ENCODE assay signal across 1 cellular context in the genomic region with DNA sequence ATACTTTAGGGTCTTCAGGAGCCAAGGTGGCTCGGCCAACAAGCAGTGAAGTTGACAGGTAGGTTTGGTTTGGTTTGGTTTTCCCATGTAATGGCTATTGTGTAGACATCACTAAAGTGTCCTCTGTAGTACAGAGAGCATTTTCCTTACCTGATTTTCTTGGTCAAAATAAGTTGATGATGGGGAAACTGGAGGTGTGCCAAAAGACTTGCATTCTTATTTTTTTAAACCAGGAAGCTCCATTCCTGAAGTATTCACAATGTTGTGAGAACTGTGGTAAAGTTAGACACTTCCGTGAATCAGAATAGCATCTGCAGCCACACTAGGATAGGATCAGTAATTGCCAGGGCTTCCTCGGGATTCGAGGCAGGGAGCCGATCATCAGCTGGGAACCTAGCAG.
TF ChIP-seq lines count a peak whose summit lies in the region.

No MANE protein-coding gene starts in this region.

TF ChIP-seq in HepG2, 621 proteins besides CTCF, POLR2A, EP300 and RAD21:
- no peak for TF ChIP-seq TSC22D2 (CRISPR knock-in tag; IDR thresholded peaks at IDR 0.05; ENCODE audit: borderline replicate concordance)
- TF ChIP-seq, protein P1, sequence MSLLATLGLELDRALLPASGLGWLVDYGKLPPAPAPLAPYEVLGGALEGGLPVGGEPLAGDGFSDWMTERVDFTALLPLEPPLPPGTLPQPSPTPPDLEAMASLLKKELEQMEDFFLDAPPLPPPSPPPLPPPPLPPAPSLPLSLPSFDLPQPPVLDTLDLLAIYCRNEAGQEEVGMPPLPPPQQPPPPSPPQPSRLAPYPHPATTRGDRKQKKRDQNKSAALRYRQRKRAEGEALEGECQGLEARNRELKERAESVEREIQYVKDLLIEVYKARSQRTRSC (CRISPR knock-in tag; IDR thresholded peaks at IDR 0.05; ENCODE audit: low read depth), result no peak
- TF ChIP-seq SRSF1 (optimal IDR thresholded peaks at IDR 0.05; ENCODE audit: low read depth, low read length), result no peak
- TF ChIP-seq NCOR1 (IDR thresholded peaks at IDR 0.05; ENCODE audit: borderline replicate concordance, low read length), result no peak
- TF ChIP-seq, protein P2, sequence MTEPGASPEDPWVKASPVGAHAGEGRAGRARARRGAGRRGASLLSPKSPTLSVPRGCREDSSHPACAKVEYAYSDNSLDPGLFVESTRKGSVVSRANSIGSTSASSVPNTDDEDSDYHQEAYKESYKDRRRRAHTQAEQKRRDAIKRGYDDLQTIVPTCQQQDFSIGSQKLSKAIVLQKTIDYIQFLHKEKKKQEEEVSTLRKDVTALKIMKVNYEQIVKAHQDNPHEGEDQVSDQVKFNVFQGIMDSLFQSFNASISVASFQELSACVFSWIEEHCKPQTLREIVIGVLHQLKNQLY (CRISPR knock-in tag; IDR thresholded peaks at IDR 0.05), result no peak
- TF ChIP-seq, protein P3, sequence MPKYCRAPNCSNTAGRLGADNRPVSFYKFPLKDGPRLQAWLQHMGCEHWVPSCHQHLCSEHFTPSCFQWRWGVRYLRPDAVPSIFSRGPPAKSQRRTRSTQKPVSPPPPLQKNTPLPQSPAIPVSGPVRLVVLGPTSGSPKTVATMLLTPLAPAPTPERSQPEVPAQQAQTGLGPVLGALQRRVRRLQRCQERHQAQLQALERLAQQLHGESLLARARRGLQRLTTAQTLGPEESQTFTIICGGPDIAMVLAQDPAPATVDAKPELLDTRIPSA (CRISPR knock-in tag; IDR thresholded peaks at IDR 0.05; ENCODE audit: borderline replicate concordance), result no peak
- no peak for TF ChIP-seq KAT7 (CRISPR knock-in tag; IDR thresholded peaks at IDR 0.05; ENCODE audit: borderline replicate concordance)
- TF ChIP-seq FOXJ3 (CRISPR knock-in tag; IDR thresholded peaks at IDR 0.05; ENCODE audit: borderline replicate concordance), result no peak
